ENCODE assay signal across 1 cellular context in the genomic region with DNA sequence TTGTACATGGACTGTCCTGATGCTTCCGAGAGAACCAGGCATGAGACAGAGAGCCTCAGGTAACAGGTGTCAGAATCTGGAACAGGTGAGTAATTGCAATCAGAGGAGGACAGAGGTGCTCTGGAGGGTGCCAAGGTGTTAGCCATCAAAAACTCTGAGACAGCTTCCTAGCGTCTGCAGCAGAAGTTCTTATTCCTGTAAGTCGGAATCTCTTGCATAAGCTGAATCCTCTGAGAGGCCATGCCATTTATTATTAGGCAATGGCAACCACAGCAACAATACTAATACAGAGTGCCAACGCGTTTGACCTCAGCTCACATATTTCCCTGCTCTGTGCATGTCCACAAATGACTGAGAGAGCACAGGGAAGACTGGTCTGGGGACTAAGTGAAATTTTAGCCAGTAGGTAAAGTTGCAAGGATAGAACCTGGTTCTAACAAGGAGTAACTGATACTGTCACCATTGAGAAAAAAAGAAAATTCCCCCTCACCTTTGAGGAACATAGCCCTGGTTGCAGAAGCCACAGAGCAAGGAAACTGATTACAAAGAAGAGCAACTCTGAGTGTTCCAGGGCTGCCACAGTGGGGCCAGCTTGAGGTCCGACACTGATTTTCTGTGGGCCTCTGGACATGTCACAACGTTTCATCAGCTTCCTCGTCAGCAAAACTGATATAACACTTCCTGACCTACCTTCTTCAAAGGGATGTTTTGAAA.
TF ChIP-seq lines count a peak whose summit lies in the region.

No MANE protein-coding gene starts in this region.

TF ChIP-seq in HepG2, 621 proteins besides CTCF, POLR2A, EP300 and RAD21 (continued from another document and continues in another):
- TF ChIP-seq TSC22D2 (CRISPR knock-in tag; IDR thresholded peaks at IDR 0.05; ENCODE audit: borderline replicate concordance) (no peak), NFIB (CRISPR knock-in tag; IDR thresholded peaks at IDR 0.05; ENCODE audit: borderline replicate concordance) (no peak), RORA (CRISPR knock-in tag; IDR thresholded peaks at IDR 0.05) (no peak), TOE1 (CRISPR knock-in tag; IDR thresholded peaks at IDR 0.05) (no peak), ZNF619 (CRISPR knock-in tag; IDR thresholded peaks at IDR 0.05) (0 out of 2 replicates have a peak, but pooled peaks have one; percentile 55), ZNF354B (CRISPR knock-in tag; IDR thresholded peaks at IDR 0.05) (no peak), SP2 (CRISPR knock-in tag; IDR thresholded peaks at IDR 0.05) (no peak), ZNF737 (CRISPR knock-in tag; IDR thresholded peaks at IDR 0.05; ENCODE audit: borderline replicate concordance) (no peak), ZNF629 (CRISPR knock-in tag; conservative IDR thresholded peaks at IDR 0.05) (no peak), SAFB2 (CRISPR knock-in tag; IDR thresholded peaks at IDR 0.05; ENCODE audit: borderline replicate concordance, low read depth) (no peak), ZSCAN21 (CRISPR knock-in tag; IDR thresholded peaks at IDR 0.05; ENCODE audit: borderline replicate concordance) (no peak), ZNF749 (CRISPR knock-in tag; IDR thresholded peaks at IDR 0.05; ENCODE audit: borderline replicate concordance) (no peak), FOXA3 (CRISPR knock-in tag; IDR thresholded peaks at IDR 0.05) (peak; percentile 74), SMAD9 (CRISPR knock-in tag; IDR thresholded peaks at IDR 0.05) (no peak), HNRNPUL1 (IDR thresholded peaks at IDR 0.05; ENCODE audit: low read depth, low read length) (no peak), REPIN1 (CRISPR knock-in tag; IDR thresholded peaks at IDR 0.05; ENCODE audit: borderline replicate concordance, low read depth) (0 out of 2 replicates have a peak, but pooled peaks have one; percentile 55), SOX13 (IDR thresholded peaks at IDR 0.05) (no peak), SOX13 (CRISPR knock-in tag; conservative IDR thresholded peaks at IDR 0.05 in 1 of 2, IDR thresholded peaks at IDR 0.05 in 1 of 2) (peak in 1 of 2 experiments; percentile 45; a peak in 2 of 4 replicates), ZNF878 (CRISPR knock-in tag; IDR thresholded peaks at IDR 0.05) (no peak), ATAD3A (CRISPR knock-in tag; IDR thresholded peaks at IDR 0.05) (no peak), ZNF264 (CRISPR knock-in tag; IDR thresholded peaks at IDR 0.05) (no peak), ZNF121 (CRISPR knock-in tag; IDR thresholded peaks at IDR 0.05) (no peak), MYC (CRISPR knock-in tag; IDR thresholded peaks at IDR 0.05; ENCODE audit: borderline replicate concordance) (peak; percentile 19; the same call in 1 of the 2 replicates), ZNF660 (CRISPR knock-in tag; IDR thresholded peaks at IDR 0.05; ENCODE audit: borderline replicate concordance, low read depth) (no peak), ZBTB3 (CRISPR knock-in tag; IDR thresholded peaks at IDR 0.05; ENCODE audit: borderline replicate concordance, low read depth) (0 out of 2 replicates have a peak, but pooled peaks have one; percentile 17), SYNCRIP (IDR thresholded peaks at IDR 0.05; ENCODE audit: insufficient read depth, low read depth, low read length) (no peak), ZFP82 (CRISPR knock-in tag; IDR thresholded peaks at IDR 0.05; ENCODE audit: borderline replicate concordance) (no peak), DMAP1 (CRISPR knock-in tag; IDR thresholded peaks at IDR 0.05) (no peak), ZKSCAN8 (CRISPR knock-in tag; IDR thresholded peaks at IDR 0.05; ENCODE audit: borderline replicate concordance) (no peak), KLF6 (CRISPR knock-in tag; IDR thresholded peaks at IDR 0.05) (peak; percentile 61; the same call in 1 of the 2 replicates), HMG20A (CRISPR knock-in tag; IDR thresholded peaks at IDR 0.05; ENCODE audit: borderline replicate concordance) (peak; percentile 75; the same call in 1 of the 2 replicates)
- TF ChIP-seq, protein P1, sequence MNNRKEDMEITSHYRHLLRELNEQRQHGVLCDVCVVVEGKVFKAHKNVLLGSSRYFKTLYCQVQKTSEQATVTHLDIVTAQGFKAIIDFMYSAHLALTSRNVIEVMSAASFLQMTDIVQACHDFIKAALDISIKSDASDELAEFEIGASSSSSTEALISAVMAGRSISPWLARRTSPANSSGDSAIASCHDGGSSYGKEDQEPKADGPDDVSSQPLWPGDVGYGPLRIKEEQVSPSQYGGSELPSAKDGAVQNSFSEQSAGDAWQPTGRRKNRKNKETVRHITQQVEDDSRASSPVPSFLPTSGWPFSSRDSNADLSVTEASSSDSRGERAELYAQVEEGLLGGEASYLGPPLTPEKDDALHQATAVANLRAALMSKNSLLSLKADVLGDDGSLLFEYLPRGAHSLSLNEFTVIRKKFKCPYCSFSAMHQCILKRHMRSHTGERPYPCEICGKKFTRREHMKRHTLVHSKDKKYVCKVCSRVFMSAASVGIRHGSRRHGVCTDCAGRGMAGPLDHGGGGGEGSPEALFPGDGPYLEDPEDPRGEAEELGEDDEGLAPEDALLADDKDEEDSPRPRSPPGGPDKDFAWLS (CRISPR knock-in tag; IDR thresholded peaks at IDR 0.05; ENCODE audit: borderline replicate concordance) = no peak
- TF ChIP-seq, protein P2, sequence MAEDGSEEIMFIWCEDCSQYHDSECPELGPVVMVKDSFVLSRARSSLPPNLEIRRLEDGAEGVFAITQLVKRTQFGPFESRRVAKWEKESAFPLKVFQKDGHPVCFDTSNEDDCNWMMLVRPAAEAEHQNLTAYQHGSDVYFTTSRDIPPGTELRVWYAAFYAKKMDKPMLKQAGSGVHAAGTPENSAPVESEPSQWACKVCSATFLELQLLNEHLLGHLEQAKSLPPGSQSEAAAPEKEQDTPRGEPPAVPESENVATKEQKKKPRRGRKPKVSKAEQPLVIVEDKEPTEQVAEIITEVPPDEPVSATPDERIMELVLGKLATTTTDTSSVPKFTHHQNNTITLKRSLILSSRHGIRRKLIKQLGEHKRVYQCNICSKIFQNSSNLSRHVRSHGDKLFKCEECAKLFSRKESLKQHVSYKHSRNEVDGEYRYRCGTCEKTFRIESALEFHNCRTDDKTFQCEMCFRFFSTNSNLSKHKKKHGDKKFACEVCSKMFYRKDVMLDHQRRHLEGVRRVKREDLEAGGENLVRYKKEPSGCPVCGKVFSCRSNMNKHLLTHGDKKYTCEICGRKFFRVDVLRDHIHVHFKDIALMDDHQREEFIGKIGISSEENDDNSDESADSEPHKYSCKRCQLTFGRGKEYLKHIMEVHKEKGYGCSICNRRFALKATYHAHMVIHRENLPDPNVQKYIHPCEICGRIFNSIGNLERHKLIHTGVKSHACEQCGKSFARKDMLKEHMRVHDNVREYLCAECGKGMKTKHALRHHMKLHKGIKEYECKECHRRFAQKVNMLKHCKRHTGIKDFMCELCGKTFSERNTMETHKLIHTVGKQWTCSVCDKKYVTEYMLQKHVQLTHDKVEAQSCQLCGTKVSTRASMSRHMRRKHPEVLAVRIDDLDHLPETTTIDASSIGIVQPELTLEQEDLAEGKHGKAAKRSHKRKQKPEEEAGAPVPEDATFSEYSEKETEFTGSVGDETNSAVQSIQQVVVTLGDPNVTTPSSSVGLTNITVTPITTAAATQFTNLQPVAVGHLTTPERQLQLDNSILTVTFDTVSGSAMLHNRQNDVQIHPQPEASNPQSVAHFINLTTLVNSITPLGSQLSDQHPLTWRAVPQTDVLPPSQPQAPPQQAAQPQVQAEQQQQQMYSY (CRISPR knock-in tag; IDR thresholded peaks at IDR 0.05) = no peak
- TF ChIP-seq, protein P3, sequence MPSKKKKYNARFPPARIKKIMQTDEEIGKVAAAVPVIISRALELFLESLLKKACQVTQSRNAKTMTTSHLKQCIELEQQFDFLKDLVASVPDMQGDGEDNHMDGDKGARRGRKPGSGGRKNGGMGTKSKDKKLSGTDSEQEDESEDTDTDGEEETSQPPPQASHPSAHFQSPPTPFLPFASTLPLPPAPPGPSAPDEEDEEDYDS (CRISPR knock-in tag; IDR thresholded peaks at IDR 0.05) = peak; percentile 27; the same call in 1 of the 2 replicates
- TF ChIP-seq, protein P4, sequence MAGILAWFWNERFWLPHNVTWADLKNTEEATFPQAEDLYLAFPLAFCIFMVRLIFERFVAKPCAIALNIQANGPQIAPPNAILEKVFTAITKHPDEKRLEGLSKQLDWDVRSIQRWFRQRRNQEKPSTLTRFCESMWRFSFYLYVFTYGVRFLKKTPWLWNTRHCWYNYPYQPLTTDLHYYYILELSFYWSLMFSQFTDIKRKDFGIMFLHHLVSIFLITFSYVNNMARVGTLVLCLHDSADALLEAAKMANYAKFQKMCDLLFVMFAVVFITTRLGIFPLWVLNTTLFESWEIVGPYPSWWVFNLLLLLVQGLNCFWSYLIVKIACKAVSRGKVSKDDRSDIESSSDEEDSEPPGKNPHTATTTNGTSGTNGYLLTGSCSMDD (CRISPR knock-in tag; IDR thresholded peaks at IDR 0.05) = no peak
- TF ChIP-seq, protein P5, sequence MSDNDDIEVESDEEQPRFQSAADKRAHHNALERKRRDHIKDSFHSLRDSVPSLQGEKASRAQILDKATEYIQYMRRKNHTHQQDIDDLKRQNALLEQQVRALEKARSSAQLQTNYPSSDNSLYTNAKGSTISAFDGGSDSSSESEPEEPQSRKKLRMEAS (IDR thresholded peaks at IDR 0.05) = no peak
- TF ChIP-seq, protein P6, sequence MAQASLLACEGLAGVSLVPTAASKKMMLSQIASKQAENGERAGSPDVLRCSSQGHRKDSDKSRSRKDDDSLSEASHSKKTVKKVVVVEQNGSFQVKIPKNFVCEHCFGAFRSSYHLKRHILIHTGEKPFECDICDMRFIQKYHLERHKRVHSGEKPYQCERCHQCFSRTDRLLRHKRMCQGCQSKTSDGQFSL (CRISPR knock-in tag; IDR thresholded peaks at IDR 0.05) = no peak
- TF ChIP-seq, protein P7, sequence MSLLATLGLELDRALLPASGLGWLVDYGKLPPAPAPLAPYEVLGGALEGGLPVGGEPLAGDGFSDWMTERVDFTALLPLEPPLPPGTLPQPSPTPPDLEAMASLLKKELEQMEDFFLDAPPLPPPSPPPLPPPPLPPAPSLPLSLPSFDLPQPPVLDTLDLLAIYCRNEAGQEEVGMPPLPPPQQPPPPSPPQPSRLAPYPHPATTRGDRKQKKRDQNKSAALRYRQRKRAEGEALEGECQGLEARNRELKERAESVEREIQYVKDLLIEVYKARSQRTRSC (CRISPR knock-in tag; IDR thresholded peaks at IDR 0.05; ENCODE audit: low read depth) = no peak
- TF ChIP-seq, protein P8, sequence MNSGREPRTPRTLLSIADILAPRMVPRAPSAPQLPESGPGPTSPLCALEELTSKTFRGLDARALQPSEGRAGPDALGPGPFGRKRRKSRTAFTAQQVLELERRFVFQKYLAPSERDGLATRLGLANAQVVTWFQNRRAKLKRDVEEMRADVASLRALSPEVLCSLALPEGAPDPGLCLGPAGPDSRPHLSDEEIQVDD (CRISPR knock-in tag; IDR thresholded peaks at IDR 0.05; ENCODE audit: borderline replicate concordance) = no peak
- TF ChIP-seq, protein P9, sequence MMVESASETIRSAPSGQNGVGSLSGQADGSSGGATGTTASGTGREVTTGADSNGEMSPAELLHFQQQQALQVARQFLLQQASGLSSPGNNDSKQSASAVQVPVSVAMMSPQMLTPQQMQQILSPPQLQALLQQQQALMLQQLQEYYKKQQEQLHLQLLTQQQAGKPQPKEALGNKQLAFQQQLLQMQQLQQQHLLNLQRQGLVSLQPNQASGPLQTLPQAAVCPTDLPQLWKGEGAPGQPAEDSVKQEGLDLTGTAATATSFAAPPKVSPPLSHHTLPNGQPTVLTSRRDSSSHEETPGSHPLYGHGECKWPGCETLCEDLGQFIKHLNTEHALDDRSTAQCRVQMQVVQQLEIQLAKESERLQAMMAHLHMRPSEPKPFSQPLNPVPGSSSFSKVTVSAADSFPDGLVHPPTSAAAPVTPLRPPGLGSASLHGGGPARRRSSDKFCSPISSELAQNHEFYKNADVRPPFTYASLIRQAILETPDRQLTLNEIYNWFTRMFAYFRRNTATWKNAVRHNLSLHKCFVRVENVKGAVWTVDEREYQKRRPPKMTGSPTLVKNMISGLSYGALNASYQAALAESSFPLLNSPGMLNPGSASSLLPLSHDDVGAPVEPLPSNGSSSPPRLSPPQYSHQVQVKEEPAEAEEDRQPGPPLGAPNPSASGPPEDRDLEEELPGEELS (CRISPR knock-in tag; IDR thresholded peaks at IDR 0.05) = peak; percentile 54; the same call in 1 of the 2 replicates
- TF ChIP-seq, protein P10, sequence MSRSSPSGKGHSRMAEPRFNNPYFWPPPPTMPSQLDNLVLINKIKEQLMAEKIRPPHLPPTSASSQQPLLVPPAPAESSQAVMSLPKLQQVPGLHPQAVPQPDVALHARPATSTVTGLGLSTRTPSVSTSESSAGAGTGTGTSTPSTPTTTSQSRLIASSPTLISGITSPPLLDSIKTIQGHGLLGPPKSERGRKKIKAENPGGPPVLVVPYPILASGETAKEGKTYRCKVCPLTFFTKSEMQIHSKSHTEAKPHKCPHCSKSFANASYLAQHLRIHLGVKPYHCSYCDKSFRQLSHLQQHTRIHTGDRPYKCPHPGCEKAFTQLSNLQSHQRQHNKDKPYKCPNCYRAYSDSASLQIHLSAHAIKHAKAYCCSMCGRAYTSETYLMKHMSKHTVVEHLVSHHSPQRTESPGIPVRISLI (CRISPR knock-in tag; IDR thresholded peaks at IDR 0.05; ENCODE audit: borderline replicate concordance) = peak; percentile 41; the same call in 1 of the 2 replicates
- TF ChIP-seq, protein P11, sequence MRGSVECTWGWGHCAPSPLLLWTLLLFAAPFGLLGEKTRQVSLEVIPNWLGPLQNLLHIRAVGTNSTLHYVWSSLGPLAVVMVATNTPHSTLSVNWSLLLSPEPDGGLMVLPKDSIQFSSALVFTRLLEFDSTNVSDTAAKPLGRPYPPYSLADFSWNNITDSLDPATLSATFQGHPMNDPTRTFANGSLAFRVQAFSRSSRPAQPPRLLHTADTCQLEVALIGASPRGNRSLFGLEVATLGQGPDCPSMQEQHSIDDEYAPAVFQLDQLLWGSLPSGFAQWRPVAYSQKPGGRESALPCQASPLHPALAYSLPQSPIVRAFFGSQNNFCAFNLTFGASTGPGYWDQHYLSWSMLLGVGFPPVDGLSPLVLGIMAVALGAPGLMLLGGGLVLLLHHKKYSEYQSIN (CRISPR knock-in tag; IDR thresholded peaks at IDR 0.05; ENCODE audit: borderline replicate concordance) = no peak
- TF ChIP-seq, protein P12, sequence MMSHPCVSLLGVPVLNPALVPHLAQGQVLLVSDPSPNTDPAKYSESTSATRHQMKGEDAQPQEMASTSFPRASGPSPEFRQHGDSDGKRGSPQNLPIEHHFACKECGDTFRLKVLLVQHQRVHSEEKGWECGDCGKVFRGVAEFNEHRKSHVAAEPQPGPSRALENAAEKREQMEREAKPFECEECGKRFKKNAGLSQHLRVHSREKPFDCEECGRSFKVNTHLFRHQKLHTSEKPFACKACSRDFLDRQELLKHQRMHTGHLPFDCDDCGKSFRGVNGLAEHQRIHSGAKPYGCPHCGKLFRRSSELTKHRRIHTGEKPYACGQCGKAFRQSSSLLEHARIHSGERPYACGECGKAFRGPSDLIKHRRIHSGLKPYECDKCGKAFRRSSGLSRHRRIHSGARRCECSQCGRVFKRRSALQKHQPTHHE (CRISPR knock-in tag; IDR thresholded peaks at IDR 0.05; ENCODE audit: borderline replicate concordance) = no peak
- TF ChIP-seq, protein P13, sequence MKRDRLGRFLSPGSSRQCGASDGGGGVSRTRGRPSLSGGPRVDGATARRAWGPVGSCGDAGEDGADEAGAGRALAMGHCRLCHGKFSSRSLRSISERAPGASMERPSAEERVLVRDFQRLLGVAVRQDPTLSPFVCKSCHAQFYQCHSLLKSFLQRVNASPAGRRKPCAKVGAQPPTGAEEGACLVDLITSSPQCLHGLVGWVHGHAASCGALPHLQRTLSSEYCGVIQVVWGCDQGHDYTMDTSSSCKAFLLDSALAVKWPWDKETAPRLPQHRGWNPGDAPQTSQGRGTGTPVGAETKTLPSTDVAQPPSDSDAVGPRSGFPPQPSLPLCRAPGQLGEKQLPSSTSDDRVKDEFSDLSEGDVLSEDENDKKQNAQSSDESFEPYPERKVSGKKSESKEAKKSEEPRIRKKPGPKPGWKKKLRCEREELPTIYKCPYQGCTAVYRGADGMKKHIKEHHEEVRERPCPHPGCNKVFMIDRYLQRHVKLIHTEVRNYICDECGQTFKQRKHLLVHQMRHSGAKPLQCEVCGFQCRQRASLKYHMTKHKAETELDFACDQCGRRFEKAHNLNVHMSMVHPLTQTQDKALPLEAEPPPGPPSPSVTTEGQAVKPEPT (CRISPR knock-in tag; IDR thresholded peaks at IDR 0.05; ENCODE audit: low read depth) = 0 out of 2 replicates have a peak, but pooled peaks have one; percentile 55
